In genomic region chr2:235863414-235863813, GRCh38 we compare ENCODE assay signal across 2 cellular contexts.
A peak's percentile ranks its signal among the peaks of the same experiment; 100 is the strongest.
TF ChIP-seq lines count a peak whose summit lies in the region.

No MANE protein-coding gene starts in this region.

TF ChIP-seq in WTC11, 78 proteins besides CTCF, POLR2A, EP300 and RAD21:
- no peak for TF ChIP-seq RELA (CRISPR knock-in tag; IDR thresholded peaks at IDR 0.05; ENCODE audit: borderline replicate concordance)
- TF ChIP-seq SMAD3 (CRISPR knock-in tag; IDR thresholded peaks at IDR 0.05; ENCODE audit: borderline replicate concordance), result no peak
- TF ChIP-seq MAX (CRISPR knock-in tag; IDR thresholded peaks at IDR 0.05), result 0 out of 2 replicates have a peak, but pooled peaks have one; percentile 38
- no peak for TF ChIP-seq E2F5 (CRISPR knock-in tag; IDR thresholded peaks at IDR 0.05)
- TF ChIP-seq CDX4 (CRISPR knock-in tag; IDR thresholded peaks at IDR 0.05; ENCODE audit: borderline replicate concordance), result no peak
- no peak for TF ChIP-seq E2F1 (CRISPR knock-in tag; IDR thresholded peaks at IDR 0.05)

TF ChIP-seq in H1, 55 proteins besides CTCF, POLR2A, EP300 and RAD21:
- TF ChIP-seq CBX5 (IDR thresholded peaks at IDR 0.05; ENCODE audit: low read depth, low read length) (no peak), E2F6 (IDR thresholded peaks at IDR 0.05) (peak; percentile 25; the same call in 1 of the 2 replicates), BRCA1 (IDR thresholded peaks at IDR 0.05; ENCODE audit: low read depth, low read length) (no peak), CBX8 (IDR thresholded peaks at IDR 0.05; ENCODE audit: borderline replicate concordance, low read depth, low read length) (no peak), JUN (IDR thresholded peaks at IDR 0.05; ENCODE audit: low read depth, low read length) (no peak), RXRA (IDR thresholded peaks at IDR 0.05; ENCODE audit: insufficient read depth, low read depth, low read length) (no peak), ASH2L (IDR thresholded peaks at IDR 0.05; ENCODE audit: low read length) (no peak), ATF3 (IDR thresholded peaks at IDR 0.05; ENCODE audit: insufficient read depth, low read depth, low read length) (no peak), TBP (IDR thresholded peaks at IDR 0.05; ENCODE audit: low read depth, low read length) (no peak), MAX (IDR thresholded peaks at IDR 0.05) (peak; percentile 46; the same call in 1 of the 2 replicates), RFX5 (IDR thresholded peaks at IDR 0.05; ENCODE audit: borderline replicate concordance, low read depth, low read length) (no peak), JUND (IDR thresholded peaks at IDR 0.05; ENCODE audit: low read length) (no peak), RNF2 (IDR thresholded peaks at IDR 0.05; ENCODE audit: borderline replicate concordance, low read depth, low read length, missing control alignments, poor library complexity, severe bottlenecking) (no peak), TEAD4 (IDR thresholded peaks at IDR 0.05; ENCODE audit: low read depth, low read length) (no peak)
TF ChIP-seq in H1: peak in this region for 2.
